In genomic region chr5:55982957-55983381, GRCh38 we compare ENCODE assay signal across 8 cellular contexts. TPM values are rescaled to one million over a fixed set of nuclear protein-coding genes. Genes with fewer than 3 reads are reported as not detected.
A peak's percentile ranks its signal among the peaks of the same experiment; 100 is the strongest.
DNase-seq lines count a peak whose midpoint lies in the region; ATAC-seq and TF ChIP-seq lines count a peak whose summit lies in the region.

No MANE protein-coding gene starts in this region.

- H3K79me2 ChIP-seq in hepatocyte (peaks cover 99% of the 10 kb centered on the region), Karpas-422 (ENCODE audit: low read length) (no peaks in the 10 kb centered on the region)

- H4K20me1 ChIP-seq in hepatocyte (ENCODE audit: insufficient read depth, poor library complexity, severe bottlenecking) (peaks cover 92% of the 10 kb centered on the region), Karpas-422 (ENCODE audit: insufficient read depth, low read depth, low read length) (no peaks in the 10 kb centered on the region)

- peaks cover 77% of the 10 kb centered on the region for H3K4me1 Mint-ChIP-seq in stimulated activated naive CD8-positive, alpha-beta T cell treated with anti-CD3 and anti-CD28 coated beads, Interleukin-15, Interleukin-2, amounts not matched to agents 100 ng/mL and 50 ng/mL, for 24 hours (ENCODE audit: low read depth)

- DNase-seq in stimulated activated naive CD8-positive, alpha-beta T cell treated with anti-CD3 and anti-CD28 coated beads, Interleukin-15, Interleukin-2, amounts not matched to agents 100 U/mL and 50 U/mL, for 24 hours, result no peak
- peak; percentile 16 for DNase-seq in activated naive CD4-positive, alpha-beta T cell treated with anti-CD3 and anti-CD28 coated beads, Interleukin-2, amount 50 U/mL, for 16 hours
- DNase-seq in hepatocyte (ENCODE audit: low spot score) (peak; percentile 35), Karpas-422 (no peak), DMS79 treated with DMSO at 0.1 percent for 48 hours (lab: John Stamatoyannopoulos, UW) (no peak), NCI-H774 (lab: John Stamatoyannopoulos, UW) (no peak)

- WGBS in hepatocyte (ENCODE audit: low lambda C conversion rate, missing lambda C conversion rate), result 52% methylated on average over 5 of the region's 5 CpGs

- TF ChIP-seq CTCF in hepatocyte (IDR thresholded peaks at IDR 0.05; ENCODE audit: poor library complexity), result peak; percentile 44

- H3K36me3 ChIP-seq in hepatocyte (replicated peaks; ENCODE audit: insufficient read depth, low read depth) (no peaks in the 10 kb centered on the region), Karpas-422 (ENCODE audit: insufficient read depth, low read length) (no peaks in the 10 kb centered on the region)

- peak overlapping the region; percentile 1 for H3K27ac ChIP-seq in hepatocyte
- H3K27ac ChIP-seq in Karpas-422 (ENCODE audit: low read length), result no peak overlapping the region

- peaks cover 49% of the 10 kb centered on the region for H3K36me3 Mint-ChIP-seq in stimulated activated naive CD8-positive, alpha-beta T cell treated with anti-CD3 and anti-CD28 coated beads, Interleukin-15, Interleukin-2, amounts not matched to agents 100 ng/mL and 50 ng/mL, for 24 hours (ENCODE audit: low read depth)

- H3K4me3 ChIP-seq in hepatocyte (no peak overlapping the region), Karpas-422 (ENCODE audit: low read length) (no peak overlapping the region)

- no peak for ATAC-seq in stimulated activated naive CD8-positive, alpha-beta T cell treated with anti-CD3 and anti-CD28 coated beads, Interleukin-15, Interleukin-2, amounts not matched to agents 100 U/mL and 50 U/mL, for 24 hours
- no peak for ATAC-seq in GM19463 (IDR thresholded peaks at IDR 0.05; ENCODE audit: unreplicated experiment)

- peak overlapping the region; percentile 11 for H3K4me3 Mint-ChIP-seq in stimulated activated naive CD8-positive, alpha-beta T cell treated with anti-CD3 and anti-CD28 coated beads, Interleukin-15, Interleukin-2, amounts not matched to agents 100 ng/mL and 50 ng/mL, for 24 hours

- H3K4me2 ChIP-seq in hepatocyte (peak overlapping the region; percentile 6), Karpas-422 (ENCODE audit: low read depth, low read length, poor library complexity, severe bottlenecking) (no peak overlapping the region)

- H3K27me3 Mint-ChIP-seq in stimulated activated naive CD8-positive, alpha-beta T cell treated with anti-CD3 and anti-CD28 coated beads, Interleukin-15, Interleukin-2, amounts not matched to agents 100 ng/mL and 50 ng/mL, for 24 hours, result no peaks in the 10 kb centered on the region

- H3K27me3 ChIP-seq in hepatocyte (no peaks in the 10 kb centered on the region), Karpas-422 (ENCODE audit: low read length) (no peaks in the 10 kb centered on the region)

- no peaks in the 10 kb centered on the region for H3K9me3 ChIP-seq in hepatocyte (ENCODE audit: low read depth)
- H3K9me3 ChIP-seq in Karpas-422 (ENCODE audit: low read length), result no peaks in the 10 kb centered on the region

- H2AFZ ChIP-seq in hepatocyte (no peak overlapping the region), Karpas-422 (ENCODE audit: low read length) (no peak overlapping the region)

- no peaks in the 10 kb centered on the region for H3K9me3 Mint-ChIP-seq in stimulated activated naive CD8-positive, alpha-beta T cell treated with anti-CD3 and anti-CD28 coated beads, Interleukin-15, Interleukin-2, amounts not matched to agents 100 ng/mL and 50 ng/mL, for 24 hours

- H3K4me1 ChIP-seq in hepatocyte (ENCODE audit: insufficient read depth) (peaks cover 8% of the 10 kb centered on the region), Karpas-422 (ENCODE audit: low read length) (no peaks in the 10 kb centered on the region)

- H3K27ac Mint-ChIP-seq in stimulated activated naive CD8-positive, alpha-beta T cell treated with anti-CD3 and anti-CD28 coated beads, Interleukin-15, Interleukin-2, amounts not matched to agents 100 ng/mL and 50 ng/mL, for 24 hours, result peak overlapping the region; percentile 42

- H3K9me2 ChIP-seq in hepatocyte (replicated peaks; ENCODE audit: insufficient read depth), result no peaks in the 10 kb centered on the region
- H3K9me2 ChIP-seq in Karpas-422 (replicated peaks; ENCODE audit: insufficient read depth, low read length), result no peaks in the 10 kb centered on the region

- H3K9ac ChIP-seq in Karpas-422 (ENCODE audit: low read length), result no peak overlapping the region

RNA-seq across cellular contexts. Expression of gene IL6ST, which starts 11.8 kb away (rescaled TPM):
- total RNA-seq in hepatocyte, result 503 and 527 TPM in 2 replicates
- polyA plus RNA-seq in hepatocyte, result 173 and 219 TPM in 2 replicates
- total RNA-seq in Karpas-422 (2014; rRNA removed; shearing (Covaris generic); ENCODE audit: low replicate concordance), result 0.58 and 1.5 TPM in 2 replicates

Comparison
In these comparisons a context has a peak if more than half of its experiments do, and no peak if none do; other contexts are left out.
1. DNase-seq: peak in activated naive CD4-positive, alpha-beta T cell treated with anti-CD3 and anti-CD28 coated beads, Interleukin-2, amount 50 U/mL, for 16 hours (single experiment) and hepatocyte (single experiment); none in stimulated activated naive CD8-positive, alpha-beta T cell treated with anti-CD3 and anti-CD28 coated beads, Interleukin-15, Interleukin-2, amounts not matched to agents 100 U/mL and 50 U/mL, for 24 hours (single experiment), Karpas-422 (single experiment), DMS79 treated with DMSO at 0.1 percent for 48 hours (single experiment) and NCI-H774 (single experiment).
2. RNA of gene IL6ST, which starts 11.8 kb away (total RNA-seq): 503 to 527 TPM in hepatocyte; 0.58 to 1.5 TPM in Karpas-422; every median in the first group is over 100 times any median in the second.